ENCODE assay signal across 7 cellular contexts in the genomic region with DNA sequence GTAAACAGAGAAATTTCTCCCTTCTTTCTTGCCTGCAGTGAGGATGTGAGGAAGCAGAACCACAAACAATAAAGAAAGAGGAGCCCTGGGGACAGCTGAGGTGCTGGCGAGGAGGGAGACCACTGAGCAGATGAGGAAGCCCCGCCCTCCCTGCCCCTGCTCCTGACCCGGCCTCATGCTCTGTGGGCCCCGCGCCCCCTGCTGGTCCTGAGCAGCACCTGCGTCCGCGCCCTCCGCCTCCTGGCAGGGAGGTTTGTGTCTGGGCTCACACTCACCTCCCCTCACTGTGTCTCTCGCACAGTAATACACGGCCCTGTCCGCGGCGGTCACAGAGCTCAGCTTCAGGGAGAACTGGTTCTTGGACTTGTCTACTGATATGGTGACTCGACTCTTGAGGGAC.
DNase-seq lines count a peak whose midpoint lies in the region; ATAC-seq, FAIRE-seq and TF ChIP-seq lines count a peak whose summit lies in the region.
"Not testable (repeated sequence)": the region's sequence is repeated elsewhere in the genome, so short reads cannot be mapped to it uniquely, and the experiment has no call there.

No MANE protein-coding gene starts in this region.

- ATAC-seq in GM18868 (IDR thresholded peaks at IDR 0.05; ENCODE audit: unreplicated experiment), result peak; percentile 90
- peak; percentile 81 for ATAC-seq in GM19438 (IDR thresholded peaks at IDR 0.05; ENCODE audit: low read depth, unreplicated experiment)
- peak; percentile 65 for ATAC-seq in GM21717 (IDR thresholded peaks at IDR 0.05; ENCODE audit: unreplicated experiment)
- peak; percentile 57 for ATAC-seq in HG02798 (IDR thresholded peaks at IDR 0.05; ENCODE audit: poor library complexity, unreplicated experiment)
- ATAC-seq in HG03342 (IDR thresholded peaks at IDR 0.05; ENCODE audit: unreplicated experiment), result peak; percentile 82
- peak; percentile 31; the same call in 1 of the 3 replicates for ATAC-seq in SK-N-SH treated with all-trans-retinoic acid at 6 μM for 48 hours

- not testable (repeated sequence) for DNase-seq in GM12892 (ENCODE audit: insufficient read length)

- peak; percentile 77 for FAIRE-seq in GM12892 (lab: Jason Lieb, UNC)

- TF ChIP-seq POLR2A in GM12892 (IDR thresholded peaks at IDR 0.05; ENCODE audit: low read depth, low read length), result not testable (repeated sequence)

Comparison
In these comparisons a context has a peak if more than half of its experiments do, and no peak if none do; other contexts are left out.
1. ATAC-seq: peak in every context shown above with its lines; median percentile 90 in GM18868; 82 in HG03342; 81 in GM19438; 65 in GM21717; 57 in HG02798; 31 in SK-N-SH treated with all-trans-retinoic acid at 6 μM for 48 hours.